ENCODE assay signal across 21 cellular contexts in the genomic region with DNA sequence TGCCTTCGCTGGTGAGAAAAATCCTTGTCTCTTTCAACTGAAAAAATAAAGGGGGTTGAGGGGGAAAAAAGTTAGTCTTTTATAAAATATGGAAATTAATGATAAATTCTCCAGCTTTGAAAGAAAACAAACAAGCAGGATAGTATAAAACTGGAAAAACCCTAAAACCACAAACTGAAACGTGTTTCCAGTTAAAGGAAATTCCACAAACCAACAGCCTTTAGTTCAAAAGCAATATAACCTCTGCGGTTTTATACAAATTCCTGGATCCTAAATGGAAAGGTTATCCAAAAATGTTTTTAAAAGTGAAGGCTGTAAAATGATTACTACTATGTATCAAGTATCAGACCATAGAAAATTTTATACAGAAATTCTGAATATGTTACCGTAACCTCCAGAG. TPM values are rescaled to one million over a fixed set of nuclear protein-coding genes. Genes with fewer than 3 reads are reported as not detected.
DNase-seq lines count a peak whose midpoint lies in the region; ATAC-seq and TF ChIP-seq lines count a peak whose summit lies in the region.
"Had no signal": no experiment of that assay in that cellular context is flagged by ENCODE, and none has a peak within 500 bp of the region (broad histone marks: within the 10 kb centered on the region; RNA-seq: fewer than 3 reads in every experiment).

No MANE protein-coding gene starts in this region.

- no peak for ATAC-seq in SK-N-SH treated with all-trans-retinoic acid at 6 μM for 48 hours
- ATAC-seq: GM12878, GM23338, HepG2 had no signal

- peak; percentile 19 for DNase-seq in A172 (ENCODE audit: low spot score)
- peak; percentile 22 for DNase-seq in HFF-Myc (ENCODE audit: extremely low read depth, low read depth)
- DNase-seq in adipocyte (ENCODE audit: low read depth): peak; percentile 55
- peak; percentile 31 for DNase-seq in iris pigment epithelial cell (ENCODE audit: low read depth)
- no peak for DNase-seq in NCI-H748 treated with DMSO at 0.1 percent for 48 hours (lab: John Stamatoyannopoulos, UW)
- no peak for DNase-seq in superior temporal gyrus (ENCODE audit: extremely low spot score)
- DNase-seq in NK-92 treated with Interleukin-12 subunit alpha and Interleukin-12 subunit beta, amount 100 ng/mL, for 24 hours (lab: John Stamatoyannopoulos, UW): no peak
- DNase-seq: CD4-positive, alpha-beta memory T cell; DMS153; KBM-7; NCI-H1417; NCI-H187 treated with DMSO at 0.1 percent for 48 hours; NCI-H226; NCI-H524; PC-9; SJCRH30 had no signal

- no peaks in the 10 kb centered on the region for H3K27me3 ChIP-seq in adipocyte (replicated peaks; ENCODE audit: control insufficient read depth, insufficient read depth, low read length)
- H3K27me3 ChIP-seq: BLaER1, SJCRH30 had no signal

- no peaks in the 10 kb centered on the region for H3K9me3 ChIP-seq in adipocyte (ENCODE audit: control insufficient read depth, low read length)
- H3K9me3 ChIP-seq: BLaER1, SJCRH30 had no signal

- no peaks in the 10 kb centered on the region for H3K36me3 ChIP-seq in adipocyte (ENCODE audit: control insufficient read depth, insufficient read depth, low read length, severe bottlenecking)
- H3K36me3 ChIP-seq: BLaER1 had no signal

- H3K4me3 ChIP-seq in HFF-Myc (replicated peaks; ENCODE audit: low read depth, low read length): no peak overlapping the region
- H3K4me3 ChIP-seq in adipocyte (ENCODE audit: low read length): no peak overlapping the region
- H3K4me3 ChIP-seq: BLaER1, GM12878, GM23338, PC-9, SJCRH30 had no signal

- TF ChIP-seq CTCF in HFF-Myc (IDR thresholded peaks at IDR 0.05; ENCODE audit: low read depth, low read length, missing control alignments): no peak

- H3K9ac ChIP-seq in adipocyte (ENCODE audit: low read length): no peak overlapping the region
- H3K9ac ChIP-seq: BLaER1 had no signal

- H3K4me1 ChIP-seq in adipocyte (ENCODE audit: control insufficient read depth, insufficient read depth, low read length): peaks cover 7% of the 10 kb centered on the region
- H3K4me1 ChIP-seq: BLaER1 had no signal

TF ChIP-seq in SK-N-SH treated with all-trans-retinoic acid at 6 μM for 48 hours, 23 proteins besides CTCF, POLR2A, EP300 and RAD21:
- no peak for TF ChIP-seq BACH2 (CRISPR knock-in tag; IDR thresholded peaks at IDR 0.05; ENCODE audit: borderline replicate concordance)
- TF ChIP-seq, protein P1, sequence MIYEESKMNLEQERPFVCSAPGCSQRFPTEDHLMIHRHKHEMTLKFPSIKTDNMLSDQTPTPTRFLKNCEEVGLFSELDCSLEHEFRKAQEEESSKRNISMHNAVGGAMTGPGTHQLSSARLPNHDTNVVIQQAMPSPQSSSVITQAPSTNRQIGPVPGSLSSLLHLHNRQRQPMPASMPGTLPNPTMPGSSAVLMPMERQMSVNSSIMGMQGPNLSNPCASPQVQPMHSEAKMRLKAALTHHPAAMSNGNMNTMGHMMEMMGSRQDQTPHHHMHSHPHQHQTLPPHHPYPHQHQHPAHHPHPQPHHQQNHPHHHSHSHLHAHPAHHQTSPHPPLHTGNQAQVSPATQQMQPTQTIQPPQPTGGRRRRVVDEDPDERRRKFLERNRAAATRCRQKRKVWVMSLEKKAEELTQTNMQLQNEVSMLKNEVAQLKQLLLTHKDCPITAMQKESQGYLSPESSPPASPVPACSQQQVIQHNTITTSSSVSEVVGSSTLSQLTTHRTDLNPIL (CRISPR knock-in tag; IDR thresholded peaks at IDR 0.05; ENCODE audit: low read depth): no peak
- no peak for TF ChIP-seq TOX (CRISPR knock-in tag; IDR thresholded peaks at IDR 0.05; ENCODE audit: borderline replicate concordance)
- TF ChIP-seq ZNF565 (CRISPR knock-in tag; conservative IDR thresholded peaks at IDR 0.05; ENCODE audit: low read depth): no peak
- no peak for TF ChIP-seq ZC3H10 (CRISPR knock-in tag; IDR thresholded peaks at IDR 0.05)
- TF ChIP-seq ISL1 (CRISPR knock-in tag; IDR thresholded peaks at IDR 0.05): no peak
- TF ChIP-seq CSDC2 (CRISPR knock-in tag; IDR thresholded peaks at IDR 0.05): no peak
- TF ChIP-seq PPARA (CRISPR knock-in tag; IDR thresholded peaks at IDR 0.05; ENCODE audit: borderline replicate concordance): no peak
- no peak for TF ChIP-seq TCF4 (CRISPR knock-in tag; IDR thresholded peaks at IDR 0.05; ENCODE audit: borderline replicate concordance)
- no peak for TF ChIP-seq ZNF70 (CRISPR knock-in tag; IDR thresholded peaks at IDR 0.05)
- no peak for TF ChIP-seq ARNTL (CRISPR knock-in tag; IDR thresholded peaks at IDR 0.05; ENCODE audit: borderline replicate concordance, low read depth)
- no peak for TF ChIP-seq ESRRG (CRISPR knock-in tag; IDR thresholded peaks at IDR 0.05)
- TF ChIP-seq, protein P2, sequence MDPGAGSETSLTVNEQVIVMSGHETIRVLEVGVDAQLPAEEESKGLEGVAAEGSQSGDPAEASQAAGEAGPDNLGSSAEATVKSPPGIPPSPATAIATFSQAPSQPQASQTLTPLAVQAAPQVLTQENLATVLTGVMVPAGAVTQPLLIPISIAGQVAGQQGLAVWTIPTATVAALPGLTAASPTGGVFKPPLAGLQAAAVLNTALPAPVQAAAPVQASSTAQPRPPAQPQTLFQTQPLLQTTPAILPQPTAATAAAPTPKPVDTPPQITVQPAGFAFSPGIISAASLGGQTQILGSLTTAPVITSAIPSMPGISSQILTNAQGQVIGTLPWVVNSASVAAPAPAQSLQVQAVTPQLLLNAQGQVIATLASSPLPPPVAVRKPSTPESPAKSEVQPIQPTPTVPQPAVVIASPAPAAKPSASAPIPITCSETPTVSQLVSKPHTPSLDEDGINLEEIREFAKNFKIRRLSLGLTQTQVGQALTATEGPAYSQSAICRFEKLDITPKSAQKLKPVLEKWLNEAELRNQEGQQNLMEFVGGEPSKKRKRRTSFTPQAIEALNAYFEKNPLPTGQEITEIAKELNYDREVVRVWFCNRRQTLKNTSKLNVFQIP (CRISPR knock-in tag; IDR thresholded peaks at IDR 0.05; ENCODE audit: borderline replicate concordance, low read depth): no peak
- no peak for TF ChIP-seq RARB (CRISPR knock-in tag; IDR thresholded peaks at IDR 0.05)
- TF ChIP-seq, protein P3, sequence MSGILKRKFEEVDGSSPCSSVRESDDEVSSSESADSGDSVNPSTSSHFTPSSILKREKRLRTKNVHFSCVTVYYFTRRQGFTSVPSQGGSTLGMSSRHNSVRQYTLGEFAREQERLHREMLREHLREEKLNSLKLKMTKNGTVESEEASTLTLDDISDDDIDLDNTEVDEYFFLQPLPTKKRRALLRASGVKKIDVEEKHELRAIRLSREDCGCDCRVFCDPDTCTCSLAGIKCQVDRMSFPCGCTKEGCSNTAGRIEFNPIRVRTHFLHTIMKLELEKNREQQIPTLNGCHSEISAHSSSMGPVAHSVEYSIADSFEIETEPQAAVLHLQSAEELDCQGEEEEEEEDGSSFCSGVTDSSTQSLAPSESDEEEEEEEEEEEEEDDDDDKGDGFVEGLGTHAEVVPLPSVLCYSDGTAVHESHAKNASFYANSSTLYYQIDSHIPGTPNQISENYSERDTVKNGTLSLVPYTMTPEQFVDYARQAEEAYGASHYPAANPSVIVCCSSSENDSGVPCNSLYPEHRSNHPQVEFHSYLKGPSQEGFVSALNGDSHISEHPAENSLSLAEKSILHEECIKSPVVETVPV (CRISPR knock-in tag; IDR thresholded peaks at IDR 0.05): no peak
TF ChIP-seq in SK-N-SH treated with all-trans-retinoic acid at 6 μM for 48 hours: peak in this region for 0.

RNA-seq across cellular contexts. Expression of a gene that starts 55.6 kb away (rescaled TPM):
- 0.17 TPM in 1 of 2 replicates, not detected in the other for total RNA-seq in A172 (2014; rRNA removed; shearing (Covaris generic))
- total RNA-seq: CD4-positive, alpha-beta memory T cell; GM12878; HepG2 had no signal

Comparison
In these comparisons a context has a peak if more than half of its experiments do, and no peak if none do; other contexts are left out.
1. DNase-seq: peak in A172 (single experiment), HFF-Myc (single experiment), adipocyte (single experiment) and iris pigment epithelial cell (single experiment); none in NCI-H748 treated with DMSO at 0.1 percent for 48 hours (single experiment), superior temporal gyrus (single experiment) and NK-92 treated with Interleukin-12 subunit alpha and Interleukin-12 subunit beta, amount 100 ng/mL, for 24 hours (single experiment).